22 cellular contexts compared by ENCODE assay signal in genomic region chr4:158523990-158524545, GRCh38. TPM values are rescaled to one million over a fixed set of nuclear protein-coding genes. Genes with fewer than 3 reads are reported as not detected.
DNase-seq lines count a peak whose midpoint lies in the region; ATAC-seq and TF ChIP-seq lines count a peak whose summit lies in the region.
"Had no signal": no experiment of that assay in that cellular context is flagged by ENCODE, and none has a peak within 500 bp of the region (broad histone marks: within the 10 kb centered on the region; RNA-seq: fewer than 3 reads in every experiment).

No MANE protein-coding gene starts in this region.

- no peak for TF ChIP-seq POLR2A in HCT116 (IDR thresholded peaks at IDR 0.05; ENCODE audit: borderline replicate concordance, extremely low read depth, insufficient read depth, insufficient read length)

- intact Hi-C loops in HCT116 (cut with micrococcal nuclease) = no loop called here

- no peaks in the 10 kb centered on the region for H3K79me2 ChIP-seq in HCT116 (ENCODE audit: insufficient read depth, low read length)

- no peak for TF ChIP-seq RAD21 in HCT116 (IDR thresholded peaks at IDR 0.05; ENCODE audit: low read depth)

- H3K9me3 ChIP-seq in HCT116 (ENCODE audit: control insufficient read depth in 1 of 2, insufficient read depth in 1 of 2, low read depth in 1 of 2, low read length in 2 of 2) = no peaks in the 10 kb centered on the region
- H3K9me3 ChIP-seq: SJCRH30 had no signal

- no peaks in the 10 kb centered on the region for H3K36me3 ChIP-seq in HCT116 (ENCODE audit: control insufficient read depth in 1 of 2, insufficient read depth in 2 of 2, low read length in 2 of 2)
- H3K36me3 ChIP-seq: SJCRH30 had no signal

- H2AFZ ChIP-seq in HCT116 (ENCODE audit: low read depth, low read length, poor library complexity, severe bottlenecking) = no peak overlapping the region

- TF ChIP-seq CTCF in HCT116 (IDR thresholded peaks at IDR 0.05 in 2 of 3, conservative IDR thresholded peaks at IDR 0.05 in 1 of 3; ENCODE audit: borderline replicate concordance in 1 of 3, insufficient read depth in 1 of 3, low read depth in 2 of 3, low read length in 2 of 3) (no peak), epithelial cell of proximal tubule (conservative IDR thresholded peaks at IDR 0.05; ENCODE audit: low read depth, low read length) (no peak)

- no peaks in the 10 kb centered on the region for H3K27me3 ChIP-seq in HCT116 (ENCODE audit: insufficient read depth, low read length)
- H3K27me3 ChIP-seq: SJCRH30 had no signal

- POLR2A ChIA-PET in HCT116 (lab: Charles Lee) = no interaction called here

- BruUV-seq in HCT116 (replicated peaks; lab: Mats Ljungman, UMichigan) = no TSS peak

- H3K4me3 ChIP-seq in HCT116 (replicated peaks in 1 of 2; ENCODE audit: low read depth in 1 of 2, low read length in 2 of 2) (no peak overlapping the region), epithelial cell of proximal tubule (ENCODE audit: low read depth, low read length) (no peak overlapping the region)
- H3K4me3 ChIP-seq: SJCRH30 had no signal

- H3K9me2 ChIP-seq in HCT116 (ENCODE audit: insufficient read depth) = no peaks in the 10 kb centered on the region

- in situ Hi-C loops in SK-MEL-5 (cut with HindIII; ENCODE audit: low pct_unique_long_range_greater_than_20kb, low sequenced_read_pairs) = no loop called here

- H3K9ac ChIP-seq in HCT116 (ENCODE audit: low read length) = no peak overlapping the region

- RAD21 ChIA-PET in HCT116 (lab: Charles Lee; ENCODE audit: low non-redundant PET in 1 of 2, low total read pairs in 2 of 2, uncharacterized antibody in 2 of 2, unreplicated experiment in 2 of 2) = no interaction called here

- no peak for ATAC-seq in HCT116
- ATAC-seq in GM21825 (IDR thresholded peaks at IDR 0.05; ENCODE audit: unreplicated experiment) = no peak

- no peak overlapping the region for H3K27ac ChIP-seq in HCT116 (ENCODE audit: low read depth, low read length)
- H3K27ac ChIP-seq: C4-2B, SJCRH30 had no signal

- peaks cover 0 to 6% of the 10 kb centered on the region in 2 experiments; a peak in 1 of 4 replicates for H3K4me1 ChIP-seq in HCT116 (ENCODE audit: control insufficient read depth in 1 of 2, insufficient read depth in 2 of 2, low read length in 2 of 2)
- H3K4me1 ChIP-seq: SJCRH30 had no signal

- no peaks in the 10 kb centered on the region for H4K20me1 ChIP-seq in HCT116 (ENCODE audit: insufficient read depth)

- H3K4me2 ChIP-seq in HCT116 (ENCODE audit: low read length) = no peak overlapping the region

- DNase-seq in HCT116 (ENCODE audit: low read depth, low spot score) (peak; percentile 4), SK-MEL-5 (ENCODE audit: low read depth, low spot score) (peak; percentile 55), epithelial cell of proximal tubule (ENCODE audit: low read depth) (peak; percentile 10), renal cortical epithelial cell (ENCODE audit: low read depth) (peak; percentile 72), DMS53 (lab: John Stamatoyannopoulos, UW) (no peak), SIG-M5 (lab: John Stamatoyannopoulos, UW) (no peak)
- DNase-seq in NK-92 treated with Interleukin-12 subunit alpha and Interleukin-12 subunit beta, amount 100 ng/mL, for 24 hours (lab: John Stamatoyannopoulos, UW) = no peak
- DNase-seq: GDM1, H7, HFFc6, KG1, NCI-H1694, NCI-H2081, NCI-H2171, NCI-H524 treated with DMSO at 0.1 percent for 48 hours, NCI-H82, OCI-M1, SJCRH30 had no signal

- CTCF ChIA-PET in HCT116 (lab: Charles Lee) = no interaction called here

TF ChIP-seq in HCT116, 20 proteins besides CTCF, POLR2A, EP300 and RAD21:
- TF ChIP-seq FOSL1 (IDR thresholded peaks at IDR 0.05; ENCODE audit: low read depth) (no peak), ELF1 (IDR thresholded peaks at IDR 0.05; ENCODE audit: borderline replicate concordance, low read depth) (no peak), EGR1 (IDR thresholded peaks at IDR 0.05; ENCODE audit: low read depth) (no peak)
TF ChIP-seq in HCT116: peak in this region for 0.

RNA-seq across cellular contexts. Expression of gene RXFP1, which starts 2.4 kb away (rescaled TPM):
- total RNA-seq in HCT116 (2021; ENCODE audit: unreplicated experiment) (not detected), epithelial cell of proximal tubule (not detected in 2 replicates), renal cortical epithelial cell (0.10 TPM in 1 of 2 replicates, not detected in the other)
- polyA plus RNA-seq in HCT116 (2012) = not detected in 2 replicates
- total RNA-seq in SK-MEL-5 (2014; rRNA removed; shearing (Covaris generic)) = 0.24 TPM in 1 of 2 replicates, not detected in the other
- polyA plus RNA-seq in SK-MEL-5 (2015; cell fraction: cytosol; rRNA removed) = not detected in 2 replicates
- not detected in 2 replicates for polyA plus RNA-seq in SK-MEL-5 (2015; cell fraction: nucleus; rRNA removed)
- total RNA-seq: H7, HFFc6, HT-29, RPMI7951 had no signal

Comparison
In these comparisons a context has a peak if more than half of its experiments do, and no peak if none do; other contexts are left out.
1. DNase-seq: peak in HCT116 (single experiment), SK-MEL-5 (single experiment), epithelial cell of proximal tubule (single experiment) and renal cortical epithelial cell (single experiment); none in NK-92 treated with Interleukin-12 subunit alpha and Interleukin-12 subunit beta, amount 100 ng/mL, for 24 hours (single experiment), DMS53 (single experiment) and SIG-M5 (single experiment).